8 cellular contexts compared by ENCODE assay signal in the genomic region with DNA sequence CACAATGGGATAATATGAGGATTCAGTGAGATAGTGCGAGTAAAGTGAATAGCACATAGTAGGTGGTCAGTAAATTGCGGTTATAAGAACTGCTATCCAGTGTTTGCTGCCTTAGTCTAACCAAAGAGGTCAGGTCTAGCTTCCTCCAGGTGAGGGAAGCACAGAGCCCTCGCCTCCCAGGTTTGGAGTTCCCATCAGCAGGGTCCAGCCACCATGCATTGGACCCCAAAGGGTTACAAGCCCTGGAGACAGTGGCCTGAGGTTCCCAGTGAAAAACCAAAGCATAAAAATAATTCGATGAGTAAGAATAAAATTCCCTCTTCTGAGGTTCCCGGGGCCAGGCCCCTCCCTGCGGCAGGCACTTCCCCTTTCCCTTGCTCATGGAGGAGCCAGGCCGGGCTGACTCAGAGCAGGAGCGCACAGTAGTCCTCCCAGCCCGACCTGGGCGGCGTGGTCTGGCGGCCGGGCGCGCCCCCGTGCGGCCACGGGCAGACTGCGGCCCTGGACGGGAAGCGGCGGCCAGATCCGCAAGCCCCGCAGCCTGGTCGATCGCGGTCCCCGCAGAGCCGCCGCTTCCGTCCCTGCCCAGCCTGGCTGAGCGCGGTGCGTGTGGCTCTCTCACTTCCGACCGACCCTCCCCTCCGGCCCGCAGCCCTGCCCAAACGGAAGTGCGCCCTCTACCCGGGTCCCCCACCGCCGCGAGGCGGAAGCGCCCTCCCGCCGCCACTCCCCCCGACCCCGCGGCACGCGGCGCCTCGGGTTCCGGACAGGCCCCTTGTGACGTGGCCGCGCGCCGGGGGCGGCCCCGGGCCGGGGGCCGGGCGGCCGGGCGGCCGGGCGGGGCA. TPM values are rescaled to one million over a fixed set of nuclear protein-coding genes. Genes with fewer than 3 reads are reported as not detected.
A peak's percentile ranks its signal among the peaks of the same experiment; 100 is the strongest.
DNase-seq lines count a peak whose midpoint lies in the region; ATAC-seq and TF ChIP-seq lines count a peak whose summit lies in the region.

A gene (plus strand): TSS at position 845 of the 845 bp plus-strand sequence. CDS start 1,505 bp downstream, outside the sequence.

- DNase-seq in NCI-H1436 (lab: John Stamatoyannopoulos, UW), result peak; percentile 88
- no peak for DNase-seq in NCI-H1436 treated with DMSO at 0.1 percent for 48 hours (lab: John Stamatoyannopoulos, UW)
- DNase-seq in NCI-H2081 treated with DMSO at 0.1 percent for 48 hours (lab: John Stamatoyannopoulos, UW), result peak; percentile 79
- DNase-seq in T1000 (lab: John Stamatoyannopoulos, UW), result peak; percentile 87
- peak; percentile 98 for DNase-seq in astrocyte of the hippocampus (ENCODE audit: low read depth, low spot score)
- peak; percentile 97 for DNase-seq in hepatocyte (ENCODE audit: low spot score)
- DNase-seq in retinal pigment epithelial cell (ENCODE audit: low read depth), result peak; percentile 77

- peaks cover 18% of the 10 kb centered on the region for H3K79me2 ChIP-seq in hepatocyte

- peak; percentile 79 for ATAC-seq in HG03039 (IDR thresholded peaks at IDR 0.05; ENCODE audit: unreplicated experiment)

- H4K20me1 ChIP-seq in hepatocyte (ENCODE audit: insufficient read depth, poor library complexity, severe bottlenecking), result no peaks in the 10 kb centered on the region

- H3K27me3 ChIP-seq in hepatocyte, result no peaks in the 10 kb centered on the region

- 12% methylated on average over 10 of the region's 70 CpGs for WGBS in hepatocyte (ENCODE audit: low lambda C conversion rate, missing lambda C conversion rate)

- H3K4me3 ChIP-seq in hepatocyte (peak within 1 kb of the TSS; percentile 84), retinal pigment epithelial cell (ENCODE audit: low read length) (peak within 1 kb of the TSS; percentile 78)

- H2AFZ ChIP-seq in hepatocyte, result peak within 1 kb of the TSS; percentile 91

- H3K9me3 ChIP-seq in hepatocyte (ENCODE audit: low read depth), result no peaks in the 10 kb centered on the region

- no peaks in the 10 kb centered on the region for H3K9me2 ChIP-seq in hepatocyte (replicated peaks; ENCODE audit: insufficient read depth)

- TF ChIP-seq CTCF in hepatocyte (IDR thresholded peaks at IDR 0.05; ENCODE audit: poor library complexity) (peak; percentile 75), retinal pigment epithelial cell (conservative IDR thresholded peaks at IDR 0.05; ENCODE audit: low read depth, low read length) (peak; percentile 59)

- peak within 1 kb of the TSS; percentile 97 for H3K4me2 ChIP-seq in hepatocyte

- H3K36me3 ChIP-seq in hepatocyte (replicated peaks; ENCODE audit: insufficient read depth, low read depth), result no peaks in the 10 kb centered on the region

- H3K27ac ChIP-seq in hepatocyte, result peak within 1 kb of the TSS; percentile 96

- H3K4me1 ChIP-seq in hepatocyte (ENCODE audit: insufficient read depth), result peaks cover 19% of the 10 kb centered on the region

RNA-seq across cellular contexts. Expression of the gene that starts here (rescaled TPM):
- total RNA-seq in hepatocyte, result 60.8 and 72.3 TPM in 2 replicates
- 118 and 119 TPM in 2 replicates for polyA plus RNA-seq in hepatocyte
